ENCODE assay signal across 33 cellular contexts in the genomic region with DNA sequence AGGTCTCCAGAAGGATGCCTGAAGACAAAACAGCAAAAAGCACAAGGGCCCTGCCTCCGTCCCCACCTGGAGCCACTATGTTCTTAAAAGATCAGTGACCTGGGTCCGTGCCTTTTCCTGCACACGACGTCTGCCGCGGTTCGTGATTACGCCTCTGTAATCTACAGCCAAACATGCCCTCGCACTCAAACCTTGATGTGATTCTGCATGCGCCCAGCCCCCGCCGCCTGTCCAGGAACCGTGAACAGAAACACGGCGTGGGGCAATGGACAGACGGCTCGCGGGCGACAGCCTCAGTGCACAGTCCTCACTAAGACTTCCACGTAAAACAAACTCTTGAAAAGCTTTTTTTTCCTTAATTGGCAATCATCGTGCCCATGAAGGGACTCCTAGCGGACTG. TPM values are rescaled to one million over a fixed set of nuclear protein-coding genes. Genes with fewer than 3 reads are reported as not detected.
"Had no signal": no experiment of that assay in that cellular context is flagged by ENCODE, and none has a peak within 500 bp of the region (broad histone marks: within the 10 kb centered on the region; RNA-seq: fewer than 3 reads in every experiment).

No MANE protein-coding gene starts in this region.

- H3K36me3 ChIP-seq: breast epithelium, colonic mucosa, vagina had no signal

- H3K4me3 ChIP-seq: breast epithelium, colonic mucosa, gastrocnemius medialis, lung, pancreas, psoas muscle, SK-N-MC, testis, upper lobe of left lung, vagina had no signal

- H3K27ac Mint-ChIP-seq: activated CD4-positive, alpha-beta memory T cell treated with anti-CD3 and anti-CD28 coated beads for 36 hours; activated naive CD4-positive, alpha-beta T cell treated with anti-CD3 and anti-CD28 coated beads, Interleukin-2, amount 10 ng/mL, durations not matched to agents 7 days and 5 days; activated naive CD8-positive, alpha-beta T cell treated with anti-CD3 and anti-CD28 coated beads, Interleukin-2, amount 50 U/mL, for 24 hours; activated T-cell treated with anti-CD3 and anti-CD28 coated beads, Interleukin-2, amount 50 U/mL, for 24 hours had no signal

- ATAC-seq: activated naive CD8-positive, alpha-beta T cell treated with anti-CD3 and anti-CD28 coated beads, Interleukin-2, amount 50 U/mL, for 24 hours; gastrocnemius medialis; stimulated activated naive CD8-positive, alpha-beta T cell treated with anti-CD3 and anti-CD28 coated beads, Interleukin-15, Interleukin-2, amounts not matched to agents 100 U/mL and 50 U/mL, for 24 hours had no signal

- H3K27ac ChIP-seq: breast epithelium, colonic mucosa, gastrocnemius medialis, pancreas, psoas muscle, SK-N-MC, testis, upper lobe of left lung, vagina, VCaP had no signal

- H3K4me1 ChIP-seq: breast epithelium, colonic mucosa, gastrocnemius medialis, pancreas, psoas muscle, testis, upper lobe of left lung, vagina had no signal

- H3K9me3 ChIP-seq: breast epithelium, colonic mucosa, gastrocnemius medialis, pancreas, psoas muscle, testis, vagina had no signal

- FAIRE-seq: keratinocyte, pancreas, TTC549 had no signal

- H3K4me3 Mint-ChIP-seq: activated CD4-positive, alpha-beta memory T cell treated with anti-CD3 and anti-CD28 coated beads for 36 hours; activated naive CD4-positive, alpha-beta T cell treated with anti-CD3 and anti-CD28 coated beads, Interleukin-2, amount 10 ng/mL, durations not matched to agents 7 days and 5 days; activated naive CD8-positive, alpha-beta T cell treated with anti-CD3 and anti-CD28 coated beads, Interleukin-2, amount 50 U/mL, for 24 hours; activated T-cell treated with anti-CD3 and anti-CD28 coated beads, Interleukin-2, amount 50 U/mL, for 24 hours; T-helper 1 cell treated with Interleukin-12 subunit alpha and Interleukin-12 subunit beta and Interleukin-4 antibody, amounts not matched to agents 30 μg/mL and 1 μg/mL, for 36 hours had no signal

- DNase-seq: activated CD4-positive, alpha-beta memory T cell treated with anti-CD3 and anti-CD28 coated beads for 36 hours; activated CD4-positive, alpha-beta T cell treated with anti-CD3 and anti-CD28 coated beads for 48 hours; activated CD8-positive, alpha-beta memory T cell treated with anti-CD3 and anti-CD28 coated beads, Interleukin-2, amount 50 U/mL, for 4 hours; activated gamma-delta T cell; activated naive CD4-positive, alpha-beta T cell treated with anti-CD3 and anti-CD28 coated beads, Interleukin-2, amount 10 ng/mL, durations not matched to agents 7 days and 5 days; activated naive CD8-positive, alpha-beta T cell treated with anti-CD3 and anti-CD28 coated beads, Interleukin-2, amount 50 U/mL, for 24 hours; activated T-cell treated with anti-CD3 and anti-CD28 coated beads, Interleukin-2, amount 50 U/mL, for 24 hours; amygdala; central memory CD4-positive, alpha-beta T cell; colonic mucosa; effector CD8-positive, alpha-beta T cell; gastrocnemius medialis; hippocampal formation; mesendoderm; nucleus accumbens; stimulated activated CD4-positive, alpha-beta T cell treated with anti-CD3 and anti-CD28 coated beads, Interleukin-2, amount 100 ng/mL, for 48 hours; stimulated activated naive CD8-positive, alpha-beta T cell treated with anti-CD3 and anti-CD28 coated beads, Interleukin-15, Interleukin-2, amounts not matched to agents 100 U/mL and 50 U/mL, for 24 hours; SW 1271; T-helper 9 cell; testis had no signal

- H3K27me3 Mint-ChIP-seq: activated CD4-positive, alpha-beta memory T cell treated with anti-CD3 and anti-CD28 coated beads for 36 hours; activated naive CD4-positive, alpha-beta T cell treated with anti-CD3 and anti-CD28 coated beads, Interleukin-2, amount 10 ng/mL, durations not matched to agents 7 days and 5 days; activated naive CD8-positive, alpha-beta T cell treated with anti-CD3 and anti-CD28 coated beads, Interleukin-2, amount 50 U/mL, for 24 hours; activated T-cell treated with anti-CD3 and anti-CD28 coated beads, Interleukin-2, amount 50 U/mL, for 24 hours had no signal

- H3K27me3 ChIP-seq: breast epithelium, colonic mucosa, gastrocnemius medialis, pancreas, testis, upper lobe of left lung, vagina had no signal

- H3K4me1 Mint-ChIP-seq: activated naive CD4-positive, alpha-beta T cell treated with anti-CD3 and anti-CD28 coated beads, Interleukin-2, amount 10 ng/mL, durations not matched to agents 7 days and 5 days had no signal

RNA-seq across cellular contexts. Expression of gene C13orf46, which starts 15.5 kb away (rescaled TPM):
- total RNA-seq: epithelial cell of proximal tubule, vagina had no signal
- polyA plus RNA-seq: keratinocyte, neural cell had no signal
